ENCODE assay signal across 8 cellular contexts in genomic region chr14:69191340-69192111, GRCh38. TPM values are rescaled to one million over a fixed set of nuclear protein-coding genes. Genes with fewer than 3 reads are reported as not detected.
A peak's percentile ranks its signal among the peaks of the same experiment; 100 is the strongest.
DNase-seq lines count a peak whose midpoint lies in the region; TF ChIP-seq lines count a peak whose summit lies in the region.

EXD2 (plus strand) TSS chr14:69191498; CDS start chr14:69209471, 17,973 bp downstream.

- peak within 1 kb of the TSS; percentile 69 for H3K4me2 ChIP-seq in Loucy (ENCODE audit: low read depth, low read length, poor library complexity, severe bottlenecking)

- H3F3A ChIP-seq in Loucy (ENCODE audit: low read depth) = no peaks in the 10 kb centered on the region

- H3K9ac ChIP-seq in Loucy (ENCODE audit: low read depth, low read length, poor library complexity, severe bottlenecking) = peak within 1 kb of the TSS; percentile 76

- no peaks in the 10 kb centered on the region for H3K9me3 ChIP-seq in Loucy (ENCODE audit: insufficient read depth, low read depth, low read length)

- H3K79me2 ChIP-seq in Loucy (ENCODE audit: insufficient read depth, low read length) = peaks cover 9% of the 10 kb centered on the region; the same call in 1 of the 2 replicates

- peak within 1 kb of the TSS; percentile 98 for H2AFZ ChIP-seq in Loucy (ENCODE audit: low read length)

- in situ Hi-C loops in SK-MEL-5 (cut with HindIII; ENCODE audit: low pct_unique_long_range_greater_than_20kb, low sequenced_read_pairs) = no loop called here

- DNase-seq in Daoy (ENCODE audit: low read depth) = peak; percentile 95
- DNase-seq in GOT3 (lab: John Stamatoyannopoulos, UW) = peak; percentile 3
- DNase-seq in SK-MEL-5 (ENCODE audit: low read depth, low spot score) = peak; percentile 88
- peak; percentile 78 for DNase-seq in activated naive CD4-positive, alpha-beta T cell treated with anti-CD3 and anti-CD28 coated beads, Interleukin-2, amount 50 U/mL, for 16 hours
- peak; percentile 86 for DNase-seq in globus pallidus (ENCODE audit: low spot score)
- peak; percentile 27 to 94 (median 83) for DNase-seq in nucleus accumbens (lab: John Stamatoyannopoulos, UW)
- peak; percentile 92 for DNase-seq in superior temporal gyrus (ENCODE audit: extremely low spot score)

- peak within 1 kb of the TSS; percentile 89 for H3K4me3 ChIP-seq in Loucy (ENCODE audit: low read length, poor library complexity, severe bottlenecking)

- H3K36me3 ChIP-seq in Loucy (ENCODE audit: insufficient read depth, low read length) = no peaks in the 10 kb centered on the region

- no peaks in the 10 kb centered on the region for H4K20me1 ChIP-seq in Loucy (ENCODE audit: insufficient read depth, low read length, poor library complexity, severe bottlenecking)

- H3K9me2 ChIP-seq in Loucy (replicated peaks; ENCODE audit: low read depth, low read length) = no peaks in the 10 kb centered on the region

- peaks cover 16% of the 10 kb centered on the region for H3K4me1 ChIP-seq in Loucy (ENCODE audit: insufficient read depth, low read length, poor library complexity, severe bottlenecking)

- TF ChIP-seq CTCF in Loucy (conservative IDR thresholded peaks at IDR 0.05; ENCODE audit: low read length) = no peak

- H3K27me3 ChIP-seq in Loucy (ENCODE audit: insufficient read depth, low read length, poor library complexity, severe bottlenecking) = no peaks in the 10 kb centered on the region

RNA-seq across cellular contexts. Expression of gene EXD2, which starts in this region (rescaled TPM):
- total RNA-seq in Daoy (2014; rRNA removed; shearing (Covaris generic)) = 19.3 and 26.8 TPM in 2 replicates
- total RNA-seq in SK-MEL-5 (2014; rRNA removed; shearing (Covaris generic)) = 16.7 and 17.4 TPM in 2 replicates
- polyA plus RNA-seq in SK-MEL-5 (2015; cell fraction: cytosol; rRNA removed) = 11.5 and 13.8 TPM in 2 replicates
- polyA plus RNA-seq in SK-MEL-5 (2015; cell fraction: nucleus; rRNA removed) = 11.7 and 20.2 TPM in 2 replicates

Comparison
In these comparisons a context has a peak if more than half of its experiments do, and no peak if none do; other contexts are left out.
1. Peak in every context shown above with its lines: DNase-seq and H3K4me3 ChIP-seq.
2. DNase-seq: peak in every context shown above with its lines; median percentile 95 in Daoy; 92 in superior temporal gyrus; 88 in SK-MEL-5; 86 in globus pallidus; 83 in nucleus accumbens; 78 in activated naive CD4-positive, alpha-beta T cell treated with anti-CD3 and anti-CD28 coated beads, Interleukin-2, amount 50 U/mL, for 16 hours; 3 in GOT3.